In the genomic region with DNA sequence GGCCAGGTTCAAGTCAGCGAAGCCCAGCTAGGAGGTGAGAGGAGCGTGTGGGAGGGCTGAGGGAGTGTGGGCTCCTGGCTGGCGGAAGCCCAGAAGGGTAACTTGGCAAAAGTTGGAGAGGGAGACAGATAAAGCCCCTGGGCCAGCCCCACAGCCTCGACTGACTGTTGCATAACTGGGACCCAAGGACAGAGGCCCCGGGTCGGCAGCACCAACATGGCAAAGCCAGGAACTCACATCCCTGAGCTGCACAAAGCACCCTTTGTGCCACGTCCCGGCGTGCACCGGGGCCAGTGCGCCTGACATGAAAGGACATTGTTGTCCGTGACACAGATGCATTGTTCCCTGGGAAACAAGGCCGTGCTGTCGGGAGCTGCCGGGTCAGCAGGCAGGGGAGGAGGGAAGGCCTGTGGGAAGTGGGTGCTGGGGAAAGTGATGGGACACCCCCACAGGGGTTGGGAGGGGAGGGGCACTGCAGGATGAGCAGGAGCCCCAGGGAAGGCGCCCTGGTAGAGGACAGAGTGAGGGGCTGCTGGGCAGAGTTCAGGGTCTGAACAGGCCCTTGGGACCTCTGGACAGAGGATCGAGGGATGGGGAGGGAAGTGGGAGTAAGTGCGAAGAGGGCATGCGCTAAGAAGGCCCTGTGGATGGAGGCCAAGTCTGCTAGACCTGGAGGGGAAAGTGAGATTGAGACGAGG, we compare ENCODE assay signal across 1 cellular context.
TF ChIP-seq lines count a peak whose summit lies in the region.

No MANE protein-coding gene starts in this region.

TF ChIP-seq in HepG2, 621 proteins besides CTCF, POLR2A, EP300 and RAD21 (continued from another document):
- TF ChIP-seq, protein P1, sequence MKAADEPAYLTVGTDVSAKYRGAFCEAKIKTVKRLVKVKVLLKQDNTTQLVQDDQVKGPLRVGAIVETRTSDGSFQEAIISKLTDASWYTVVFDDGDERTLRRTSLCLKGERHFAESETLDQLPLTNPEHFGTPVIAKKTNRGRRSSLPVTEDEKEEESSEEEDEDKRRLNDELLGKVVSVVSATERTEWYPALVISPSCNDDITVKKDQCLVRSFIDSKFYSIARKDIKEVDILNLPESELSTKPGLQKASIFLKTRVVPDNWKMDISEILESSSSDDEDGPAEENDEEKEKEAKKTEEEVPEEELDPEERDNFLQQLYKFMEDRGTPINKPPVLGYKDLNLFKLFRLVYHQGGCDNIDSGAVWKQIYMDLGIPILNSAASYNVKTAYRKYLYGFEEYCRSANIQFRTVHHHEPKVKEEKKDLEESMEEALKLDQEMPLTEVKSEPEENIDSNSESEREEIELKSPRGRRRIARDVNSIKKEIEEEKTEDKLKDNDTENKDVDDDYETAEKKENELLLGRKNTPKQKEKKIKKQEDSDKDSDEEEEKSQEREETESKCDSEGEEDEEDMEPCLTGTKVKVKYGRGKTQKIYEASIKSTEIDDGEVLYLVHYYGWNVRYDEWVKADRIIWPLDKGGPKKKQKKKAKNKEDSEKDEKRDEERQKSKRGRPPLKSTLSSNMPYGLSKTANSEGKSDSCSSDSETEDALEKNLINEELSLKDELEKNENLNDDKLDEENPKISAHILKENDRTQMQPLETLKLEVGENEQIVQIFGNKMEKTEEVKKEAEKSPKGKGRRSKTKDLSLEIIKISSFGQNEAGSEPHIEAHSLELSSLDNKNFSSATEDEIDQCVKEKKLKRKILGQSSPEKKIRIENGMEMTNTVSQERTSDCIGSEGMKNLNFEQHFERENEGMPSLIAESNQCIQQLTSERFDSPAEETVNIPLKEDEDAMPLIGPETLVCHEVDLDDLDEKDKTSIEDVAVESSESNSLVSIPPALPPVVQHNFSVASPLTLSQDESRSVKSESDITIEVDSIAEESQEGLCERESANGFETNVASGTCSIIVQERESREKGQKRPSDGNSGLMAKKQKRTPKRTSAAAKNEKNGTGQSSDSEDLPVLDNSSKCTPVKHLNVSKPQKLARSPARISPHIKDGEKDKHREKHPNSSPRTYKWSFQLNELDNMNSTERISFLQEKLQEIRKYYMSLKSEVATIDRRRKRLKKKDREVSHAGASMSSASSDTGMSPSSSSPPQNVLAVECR (CRISPR knock-in tag; IDR thresholded peaks at IDR 0.05; ENCODE audit: borderline replicate concordance), result peak; percentile 83; the same call in 1 of the 2 replicates
- TF ChIP-seq ZNF530 (CRISPR knock-in tag; IDR thresholded peaks at IDR 0.05; ENCODE audit: low read depth) (no peak), GTF2F1 (IDR thresholded peaks at IDR 0.05; ENCODE audit: low read length) (no peak), ZNF3 (CRISPR knock-in tag; IDR thresholded peaks at IDR 0.05) (no peak), GATAD1 (CRISPR knock-in tag; IDR thresholded peaks at IDR 0.05) (peak; percentile 72)
- TF ChIP-seq, protein P2, sequence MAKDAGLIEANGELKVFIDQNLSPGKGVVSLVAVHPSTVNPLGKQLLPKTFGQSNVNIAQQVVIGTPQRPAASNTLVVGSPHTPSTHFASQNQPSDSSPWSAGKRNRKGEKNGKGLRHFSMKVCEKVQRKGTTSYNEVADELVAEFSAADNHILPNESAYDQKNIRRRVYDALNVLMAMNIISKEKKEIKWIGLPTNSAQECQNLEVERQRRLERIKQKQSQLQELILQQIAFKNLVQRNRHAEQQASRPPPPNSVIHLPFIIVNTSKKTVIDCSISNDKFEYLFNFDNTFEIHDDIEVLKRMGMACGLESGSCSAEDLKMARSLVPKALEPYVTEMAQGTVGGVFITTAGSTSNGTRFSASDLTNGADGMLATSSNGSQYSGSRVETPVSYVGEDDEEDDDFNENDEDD (CRISPR knock-in tag; IDR thresholded peaks at IDR 0.05; ENCODE audit: borderline replicate concordance), result peak; percentile 59; the same call in 1 of the 2 replicates
- TF ChIP-seq, protein P3, sequence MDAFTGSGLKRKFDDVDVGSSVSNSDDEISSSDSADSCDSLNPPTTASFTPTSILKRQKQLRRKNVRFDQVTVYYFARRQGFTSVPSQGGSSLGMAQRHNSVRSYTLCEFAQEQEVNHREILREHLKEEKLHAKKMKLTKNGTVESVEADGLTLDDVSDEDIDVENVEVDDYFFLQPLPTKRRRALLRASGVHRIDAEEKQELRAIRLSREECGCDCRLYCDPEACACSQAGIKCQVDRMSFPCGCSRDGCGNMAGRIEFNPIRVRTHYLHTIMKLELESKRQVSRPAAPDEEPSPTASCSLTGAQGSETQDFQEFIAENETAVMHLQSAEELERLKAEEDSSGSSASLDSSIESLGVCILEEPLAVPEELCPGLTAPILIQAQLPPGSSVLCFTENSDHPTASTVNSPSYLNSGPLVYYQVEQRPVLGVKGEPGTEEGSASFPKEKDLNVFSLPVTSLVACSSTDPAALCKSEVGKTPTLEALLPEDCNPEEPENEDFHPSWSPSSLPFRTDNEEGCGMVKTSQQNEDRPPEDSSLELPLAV (CRISPR knock-in tag; conservative IDR thresholded peaks at IDR 0.05; ENCODE audit: low read depth), result no peak
